ENCODE assay signal across 1 cellular context in the genomic region with DNA sequence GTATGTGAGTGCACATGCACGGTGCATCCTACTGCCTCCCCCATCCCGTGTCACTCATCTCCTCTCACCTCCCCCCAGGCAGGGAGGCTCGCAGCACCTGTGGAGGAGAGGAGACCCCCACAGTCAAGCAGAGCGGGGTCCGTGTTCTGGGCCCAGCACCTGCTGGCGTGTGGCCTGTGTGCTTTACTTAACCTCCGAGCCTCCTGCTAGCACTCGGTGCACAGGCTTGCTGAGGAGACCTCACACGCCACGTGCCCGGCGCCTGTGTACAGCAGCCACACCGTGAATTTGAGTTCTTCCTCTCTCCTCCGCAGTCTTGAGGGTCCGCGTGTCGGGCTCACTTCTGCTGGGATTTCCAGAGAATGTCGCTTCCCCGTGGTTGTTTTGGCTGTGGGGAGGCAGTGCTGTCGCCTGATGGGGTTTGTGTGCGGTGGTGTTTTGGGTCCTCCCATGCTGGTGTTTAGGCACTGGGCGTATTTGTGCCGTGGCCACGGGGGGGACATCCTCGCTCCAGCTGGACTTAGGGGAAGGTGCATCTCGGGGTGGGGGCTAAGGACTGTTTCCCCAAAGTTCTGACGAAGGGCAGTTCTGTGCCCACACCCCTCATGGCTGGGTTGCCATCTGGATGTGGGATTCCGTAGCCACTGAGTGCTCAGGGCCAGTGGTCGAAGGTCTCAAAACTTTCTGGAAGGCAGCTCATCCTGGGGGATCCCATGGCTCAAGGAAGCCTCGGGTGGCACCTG.
TF ChIP-seq lines count a peak whose summit lies in the region.

No MANE protein-coding gene starts in this region.

TF ChIP-seq in HepG2, 621 proteins besides CTCF, POLR2A, EP300 and RAD21:
- TF ChIP-seq ARNTL (CRISPR knock-in tag; IDR thresholded peaks at IDR 0.05) (no peak), HOXA7 (CRISPR knock-in tag; IDR thresholded peaks at IDR 0.05) (no peak), ATRX (CRISPR knock-in tag; IDR thresholded peaks at IDR 0.05; ENCODE audit: borderline replicate concordance) (no peak), NFATC3 (CRISPR knock-in tag; IDR thresholded peaks at IDR 0.05) (no peak)
